Comparison of ENCODE assay signal across 19 cellular contexts in the genomic region with DNA sequence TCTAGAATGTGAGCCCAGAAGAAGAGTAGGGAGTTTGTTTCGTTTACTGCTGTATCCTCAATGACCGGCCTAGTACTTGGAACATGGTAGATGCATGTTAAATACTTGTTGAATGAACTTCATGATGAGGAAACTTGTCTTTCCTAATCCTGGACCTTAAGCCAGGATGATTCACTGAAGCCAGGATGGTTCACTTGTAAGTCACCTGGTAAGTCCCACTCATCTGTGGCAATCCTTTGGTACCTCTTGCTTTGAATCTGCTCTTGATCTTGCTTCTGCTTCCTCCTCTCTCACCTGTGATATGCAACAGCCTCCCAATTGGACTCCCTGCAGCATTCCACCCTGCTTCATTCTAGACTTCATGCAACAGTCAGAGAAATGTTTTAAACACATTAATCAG. TPM values are rescaled to one million over a fixed set of nuclear protein-coding genes. Genes with fewer than 3 reads are reported as not detected.
DNase-seq lines count a peak whose midpoint lies in the region; TF ChIP-seq lines count a peak whose summit lies in the region.
"Had no signal": no experiment of that assay in that cellular context is flagged by ENCODE, and none has a peak within 500 bp of the region (broad histone marks: within the 10 kb centered on the region; RNA-seq: fewer than 3 reads in every experiment).

No MANE protein-coding gene starts in this region.

- TF ChIP-seq POLR2A in adrenal gland (IDR thresholded peaks at IDR 0.05), result no peak

- H3K9me3 ChIP-seq in adrenal gland (replicated peaks in 1 of 3), result no peaks in the 10 kb centered on the region
- H3K9me3 ChIP-seq: BLaER1 treated with 17β-estradiol and CSF1 and Interleukin-3, amounts not matched to agents 10 nM and 100 nM; gastroesophageal sphincter; SK-N-SH had no signal

- intact Hi-C loops in adrenal gland (cut with DNase I), result no loop called here

- no peak overlapping the region for H3K27ac ChIP-seq in adrenal gland
- H3K27ac ChIP-seq: gastroesophageal sphincter had no signal

- TF ChIP-seq CTCF in epithelial cell of proximal tubule (conservative IDR thresholded peaks at IDR 0.05; ENCODE audit: low read depth, low read length), result no peak
- TF ChIP-seq CTCF in adrenal gland (IDR thresholded peaks at IDR 0.05), result no peak

- no peaks in the 10 kb centered on the region for H3K27me3 ChIP-seq in adrenal gland
- H3K27me3 ChIP-seq: BLaER1 treated with 17β-estradiol and CSF1 and Interleukin-3, amounts not matched to agents 10 nM and 100 nM; gastroesophageal sphincter had no signal

- peaks cover 0 to 13% of the 10 kb centered on the region in 2 donors for H3K4me1 ChIP-seq in adrenal gland (replicated peaks in 1 of 2)

- peak; percentile 39 for DNase-seq in Daoy (ENCODE audit: low read depth)
- DNase-seq in M059J (ENCODE audit: low read depth), result peak; percentile 71
- DNase-seq in epithelial cell of proximal tubule (ENCODE audit: low read depth), result peak; percentile 85
- peak; percentile 63 for DNase-seq in non-pigmented ciliary epithelial cell (ENCODE audit: low read depth)
- no peak for DNase-seq in adrenal gland
- no peak for DNase-seq in NCI-H128 (lab: John Stamatoyannopoulos, UW; ENCODE audit: unreplicated experiment)
- DNase-seq in GOT3 (lab: John Stamatoyannopoulos, UW), result no peak
- no peak for DNase-seq in mucosa of gallbladder (ENCODE audit: low spot score)
- DNase-seq: activated CD8-positive, alpha-beta T cell treated with anti-CD3 and anti-CD28 coated beads for 36 hours; cortex of kidney; DMS 273 treated with DMSO at 0.1 percent for 48 hours; H9; KG1; NCI-H1436; NCI-H345 had no signal

- H3K4me3 ChIP-seq in epithelial cell of proximal tubule (ENCODE audit: low read depth, low read length), result no peak overlapping the region
- no peak overlapping the region for H3K4me3 ChIP-seq in adrenal gland
- H3K4me3 ChIP-seq: BLaER1 treated with 17β-estradiol and CSF1 and Interleukin-3, amounts not matched to agents 10 nM and 100 nM; gastroesophageal sphincter had no signal

- no peaks in the 10 kb centered on the region for H3K36me3 ChIP-seq in adrenal gland (replicated peaks in 1 of 2)
- H3K36me3 ChIP-seq: BLaER1 treated with 17β-estradiol and CSF1 and Interleukin-3, amounts not matched to agents 10 nM and 100 nM; gastroesophageal sphincter had no signal

- WGBS in adrenal gland, 4 donors, result 95 to 100% (median 96%) methylated on average over 2 of the region's 2 CpGs

RNA-seq across cellular contexts. Expression of gene QPCT, which starts 43.6 kb away (rescaled TPM):
- total RNA-seq in Daoy (2014; rRNA removed; shearing (Covaris generic)), result 27.8 and 42.6 TPM in 2 replicates
- total RNA-seq in M059J (2014; rRNA removed; shearing (Covaris generic)), result 62.5 and 79.6 TPM in 2 replicates
- 26.4 and 52.3 TPM in 2 replicates for total RNA-seq in epithelial cell of proximal tubule
- total RNA-seq in adrenal gland, result 100 to 1,000 TPM in 7 of 8 donors, 10 to 100 TPM in 1; 83.1 to 554 (median 207) TPM
- polyA plus RNA-seq in adrenal gland, result 100 to 1,000 TPM in 2 of 3 donors, 10 to 100 TPM in 1; 30.6 to 746 (median 180) TPM
- total RNA-seq in mucosa of gallbladder, result 7.9 TPM
- total RNA-seq: H9, neural crest cell had no signal

Comparison
In these comparisons a context has a peak if more than half of its experiments do, and no peak if none do; other contexts are left out.
1. DNase-seq: peak in Daoy (single experiment), M059J (single experiment), epithelial cell of proximal tubule (single experiment) and non-pigmented ciliary epithelial cell (single experiment); none in adrenal gland (0 of 7), NCI-H128 (single experiment), GOT3 (single experiment) and mucosa of gallbladder (single experiment).